In the genomic region with DNA sequence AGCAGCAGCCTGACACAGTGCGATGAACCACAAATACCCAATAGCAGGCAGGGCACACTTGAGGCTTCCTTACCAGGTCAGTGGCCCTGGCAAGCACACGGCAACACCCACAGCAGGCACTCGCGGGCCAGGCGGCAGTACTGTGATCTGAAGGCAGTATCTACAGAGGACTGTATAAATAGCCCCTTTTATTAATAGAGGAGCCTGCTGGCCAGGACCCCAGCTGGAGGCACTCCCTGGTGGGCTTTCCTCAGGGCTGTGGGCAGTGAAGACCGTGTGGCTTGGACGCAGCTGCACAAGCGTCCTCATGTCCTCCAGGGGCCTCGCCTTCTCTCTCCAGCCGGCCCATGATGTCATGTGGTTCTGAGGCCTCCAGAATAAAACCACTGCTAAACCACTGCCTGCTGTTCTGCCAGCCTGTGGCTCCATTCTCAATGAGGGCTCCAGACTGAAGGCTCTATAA, we compare ENCODE assay signal across 1 cellular context.
TF ChIP-seq lines count a peak whose summit lies in the region.

No MANE protein-coding gene starts in this region.

TF ChIP-seq in GM23338, 12 proteins besides CTCF, POLR2A, EP300 and RAD21:
- TF ChIP-seq ZNF462 (CRISPR knock-in tag; IDR thresholded peaks at IDR 0.05) = no peak
- TF ChIP-seq STAT1 (IDR thresholded peaks at IDR 0.05; ENCODE audit: unreplicated experiment) = no peak
- TF ChIP-seq NANOG (IDR thresholded peaks at IDR 0.05; ENCODE audit: borderline replicate concordance) = no peak
- TF ChIP-seq, protein P1, sequence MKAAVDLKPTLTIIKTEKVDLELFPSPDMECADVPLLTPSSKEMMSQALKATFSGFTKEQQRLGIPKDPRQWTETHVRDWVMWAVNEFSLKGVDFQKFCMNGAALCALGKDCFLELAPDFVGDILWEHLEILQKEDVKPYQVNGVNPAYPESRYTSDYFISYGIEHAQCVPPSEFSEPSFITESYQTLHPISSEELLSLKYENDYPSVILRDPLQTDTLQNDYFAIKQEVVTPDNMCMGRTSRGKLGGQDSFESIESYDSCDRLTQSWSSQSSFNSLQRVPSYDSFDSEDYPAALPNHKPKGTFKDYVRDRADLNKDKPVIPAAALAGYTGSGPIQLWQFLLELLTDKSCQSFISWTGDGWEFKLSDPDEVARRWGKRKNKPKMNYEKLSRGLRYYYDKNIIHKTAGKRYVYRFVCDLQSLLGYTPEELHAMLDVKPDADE (IDR thresholded peaks at IDR 0.05) = no peak
- TF ChIP-seq JUNB (IDR thresholded peaks at IDR 0.05; ENCODE audit: unreplicated experiment) = no peak
- TF ChIP-seq REST (IDR thresholded peaks at IDR 0.05; ENCODE audit: unreplicated experiment) = no peak
- no peak for TF ChIP-seq POLR2AphosphoS5 (IDR thresholded peaks at IDR 0.05; ENCODE audit: low read depth)
- no peak for TF ChIP-seq ZNF331 (CRISPR knock-in tag; IDR thresholded peaks at IDR 0.05; ENCODE audit: low read depth)
- no peak for TF ChIP-seq CREB1 (CRISPR knock-in tag; IDR thresholded peaks at IDR 0.05; ENCODE audit: low read depth)
- no peak for TF ChIP-seq EZH2phosphoT487 (IDR thresholded peaks at IDR 0.05; ENCODE audit: unreplicated experiment)
- no peak for TF ChIP-seq EZH2 (IDR thresholded peaks at IDR 0.05; ENCODE audit: low read depth, unreplicated experiment)
- TF ChIP-seq ZNF114 (CRISPR knock-in tag; IDR thresholded peaks at IDR 0.05) = no peak
